In genomic region chr1:212678456-212679410, GRCh38 we compare ENCODE assay signal across 9 cellular contexts. TPM values are rescaled to one million over a fixed set of nuclear protein-coding genes. Genes with fewer than 3 reads are reported as not detected.
DNase-seq lines count a peak whose midpoint lies in the region; ATAC-seq and TF ChIP-seq lines count a peak whose summit lies in the region.
"Had no signal": no experiment of that assay in that cellular context is flagged by ENCODE, and none has a peak within 500 bp of the region (broad histone marks: within the 10 kb centered on the region; RNA-seq: fewer than 3 reads in every experiment).

No MANE protein-coding gene starts in this region.

- CTCF ChIA-PET in WTC11 (lab: Charles Lee) = interaction anchor here (1.5 to 4.9 kb wide), 6 partner anchors 13 to 223 kb away, joined by 4 to 44 read pairs (median 6); partner anchors contain the start of gene BATF3

- H3K27me3 ChIP-seq in CD4-positive, CD25-positive, alpha-beta regulatory T cell (ENCODE audit: control insufficient read depth, insufficient read depth, low read length) = no peaks in the 10 kb centered on the region
- H3K27me3 ChIP-seq: suprapubic skin had no signal

- H3K4me1 ChIP-seq in CD4-positive, CD25-positive, alpha-beta regulatory T cell (ENCODE audit: control insufficient read depth, insufficient read depth, low read length, poor library complexity, severe bottlenecking) = peaks cover 18% of the 10 kb centered on the region
- H3K4me1 ChIP-seq: suprapubic skin had no signal

- H3K36me3 Mint-ChIP-seq in CD4-positive, CD25-positive, alpha-beta regulatory T cell = no peaks in the 10 kb centered on the region
- H3K36me3 Mint-ChIP-seq in WTC11 = no peaks in the 10 kb centered on the region

- H3K4me3 ChIP-seq in CD4-positive, CD25-positive, alpha-beta regulatory T cell (ENCODE audit: low read depth, low read length) = no peak overlapping the region
- no peak overlapping the region for H3K4me3 ChIP-seq in foreskin fibroblast (ENCODE audit: low read depth in 1 of 2, low read length in 2 of 2)
- H3K4me3 ChIP-seq: suprapubic skin had no signal

- no peak for DNase-seq in CD4-positive, CD25-positive, alpha-beta regulatory T cell
- DNase-seq in WTC11 (ENCODE audit: low spot score) (no peak), HUDEP-2 (lab: John Stamatoyannopoulos, UW; ENCODE audit: unreplicated experiment in 76 of 76) (no peak), foreskin fibroblast (no peak), NCI-H1105 (lab: John Stamatoyannopoulos, UW) (no peak), activated gamma-delta T cell treated with Interleukin-2 at 50 U/mL for 16 hours (no peak)

- H3K27ac Mint-ChIP-seq in CD4-positive, CD25-positive, alpha-beta regulatory T cell = peak overlapping the region; percentile 16 to 79 (median 23)
- H3K27ac Mint-ChIP-seq in WTC11 = no peak overlapping the region

- POLR2A ChIA-PET in WTC11 (lab: Charles Lee) = interaction anchor here (1.0 kb wide), 1 partner anchor 70 kb away, joined by 4 read pairs; the partner anchor contains the start of gene ATF3

- TF ChIP-seq CTCF in WTC11 (IDR thresholded peaks at IDR 0.05) (no peak), foreskin fibroblast (IDR thresholded peaks at IDR 0.05; ENCODE audit: low read depth, low read length) (no peak)

- peaks cover under 1 to 40% (median 28%) of the 10 kb centered on the region in 4 donors for H3K4me1 Mint-ChIP-seq in CD4-positive, CD25-positive, alpha-beta regulatory T cell
- H3K4me1 Mint-ChIP-seq in WTC11 = peaks cover 11% of the 10 kb centered on the region

- H3K4me3 Mint-ChIP-seq in CD4-positive, CD25-positive, alpha-beta regulatory T cell = no peak overlapping the region
- H3K4me3 Mint-ChIP-seq in WTC11 = no peak overlapping the region

- H3K27me3 Mint-ChIP-seq in CD4-positive, CD25-positive, alpha-beta regulatory T cell = no peaks in the 10 kb centered on the region
- peaks cover 5% of the 10 kb centered on the region; the same call in 1 of the 2 replicates for H3K27me3 Mint-ChIP-seq in WTC11 (ENCODE audit: low read depth)

- peak in 1 of 2 donors; percentile 27 for ATAC-seq in CD4-positive, CD25-positive, alpha-beta regulatory T cell (ENCODE audit: low read depth in 2 of 2)
- ATAC-seq in GM19324 (IDR thresholded peaks at IDR 0.05; ENCODE audit: low FRiP score, unreplicated experiment) (peak; percentile 44), HG03039 (IDR thresholded peaks at IDR 0.05; ENCODE audit: unreplicated experiment) (peak; percentile 53), WTC11 (peak; percentile 35)

- H3K36me3 ChIP-seq in CD4-positive, CD25-positive, alpha-beta regulatory T cell (ENCODE audit: control insufficient read depth, insufficient read depth, low read length) = no peaks in the 10 kb centered on the region
- H3K36me3 ChIP-seq: suprapubic skin had no signal

- H3K9me3 ChIP-seq in CD4-positive, CD25-positive, alpha-beta regulatory T cell (ENCODE audit: control insufficient read depth in 2 of 2, low read length in 2 of 2) = no peaks in the 10 kb centered on the region
- H3K9me3 ChIP-seq: suprapubic skin had no signal

- H3K9me3 Mint-ChIP-seq in CD4-positive, CD25-positive, alpha-beta regulatory T cell = no peaks in the 10 kb centered on the region
- no peaks in the 10 kb centered on the region for H3K9me3 Mint-ChIP-seq in WTC11

- H3K27ac ChIP-seq in CD4-positive, CD25-positive, alpha-beta regulatory T cell (ENCODE audit: insufficient read depth, low read length, poor library complexity, severe bottlenecking) = no peak overlapping the region
- H3K27ac ChIP-seq: suprapubic skin had no signal

TF ChIP-seq in WTC11, 78 proteins besides CTCF, POLR2A, EP300 and RAD21:
- no peak for TF ChIP-seq STAT6 (CRISPR knock-in tag; conservative IDR thresholded peaks at IDR 0.05; ENCODE audit: low read depth)

RNA-seq across cellular contexts. Expression of gene BATF3, which starts 20.9 kb away (rescaled TPM):
- 2.6 TPM for total RNA-seq in CD4-positive, CD25-positive, alpha-beta regulatory T cell
- 1 to 10 TPM; 1.6 to 4.4 (median 2.9) TPM for polyA plus RNA-seq in CD4-positive, CD25-positive, alpha-beta regulatory T cell
- 3.9 to 6.1 TPM (median 3.9 TPM) in 3 replicates for total RNA-seq in WTC11 (2021)
